ENCODE assay signal across 10 cellular contexts in genomic region chr1:235129774-235130570, GRCh38. TPM values are rescaled to one million over a fixed set of nuclear protein-coding genes. Genes with fewer than 3 reads are reported as not detected.
A peak's percentile ranks its signal among the peaks of the same experiment; 100 is the strongest.
DNase-seq lines count a peak whose midpoint lies in the region; ATAC-seq, FAIRE-seq and TF ChIP-seq lines count a peak whose summit lies in the region.
"Had no signal": no experiment of that assay in that cellular context is flagged by ENCODE, and none has a peak within 500 bp of the region (broad histone marks: within the 10 kb centered on the region; RNA-seq: fewer than 3 reads in every experiment).

No MANE protein-coding gene starts in this region.

- H2BK5ac ChIP-seq in H1 (ENCODE audit: low read depth, low read length): no peak overlapping the region; the same call in 1 of the 2 replicates

- no peak overlapping the region for H3K14ac ChIP-seq in H1 (ENCODE audit: insufficient read length)

- no peak overlapping the region for H4K91ac ChIP-seq in H1 (replicated peaks; ENCODE audit: insufficient read length, low read length)

- H2AFZ ChIP-seq in H1 (ENCODE audit: low read length): no peak overlapping the region

- peak overlapping the region; percentile 27 to 100 for H3K4me3 Mint-ChIP-seq in activated T-cell treated with anti-CD3 and anti-CD28 coated beads, Interleukin-2, amount 50 U/mL, for 72 hours
- peak overlapping the region; percentile 100 for H3K4me3 Mint-ChIP-seq in stimulated activated effector memory CD8-positive, alpha-beta T cell treated with anti-CD3 and anti-CD28 coated beads, Interleukin-12 subunit alpha, Interleukin-12 subunit beta, amount 100 ng/mL, for 72 hours

- no peak for FAIRE-seq in H1 (lab: Jason Lieb, UNC)

- H3K4me1 Mint-ChIP-seq in activated T-cell treated with anti-CD3 and anti-CD28 coated beads, Interleukin-2, amount 50 U/mL, for 72 hours (ENCODE audit: low read depth): peaks cover 55% of the 10 kb centered on the region
- H3K4me1 Mint-ChIP-seq in stimulated activated effector memory CD8-positive, alpha-beta T cell treated with anti-CD3 and anti-CD28 coated beads, Interleukin-12 subunit alpha, Interleukin-12 subunit beta, amount 100 ng/mL, for 72 hours: peaks cover 33% of the 10 kb centered on the region

- no peaks in the 10 kb centered on the region for H3K9me3 ChIP-seq in Panc1 (ENCODE audit: control insufficient read depth, insufficient read depth, low read depth, low read length)
- no peaks in the 10 kb centered on the region for H3K9me3 ChIP-seq in H1 (ENCODE audit: insufficient read depth in 2 of 2, low read depth in 1 of 2, low read length in 1 of 2)
- H3K9me3 ChIP-seq in spleen: no peaks in the 10 kb centered on the region
- H3K9me3 ChIP-seq: colonic mucosa had no signal

- POLR2A ChIA-PET in Panc1 (lab: Charles Lee) (interaction anchor here (0.7 kb wide), 1 partner anchor 26 kb away, joined by 3 read pairs; no protein-coding TSS in a partner anchor), H1 (lab: Charles Lee; ENCODE audit: partially characterized antibody) (interaction anchor here (1.6 to 7.1 kb wide), 6 partner anchors 11 to 39 kb away, joined by 5 to 83 read pairs (median 29); partner anchors contain the start of gene RBM34)

- H4K20me1 ChIP-seq in H1 (replicated peaks in 1 of 2; ENCODE audit: control insufficient read depth in 1 of 2, insufficient read depth in 2 of 2, low read length in 2 of 2): peaks cover 10 to 11% of the 10 kb centered on the region in 2 experiments

- no peak overlapping the region for H4K8ac ChIP-seq in H1 (ENCODE audit: extremely low read depth, insufficient read depth, low read length)

- BruUV-seq in Panc1 (replicated peaks; lab: Mats Ljungman, UMichigan): no TSS peak

- H2BK20ac ChIP-seq in H1 (ENCODE audit: low read length): no peak overlapping the region

- H3K79me2 ChIP-seq in H1 (ENCODE audit: control insufficient read depth in 1 of 2, insufficient read depth in 2 of 2, low read length in 2 of 2): peaks cover 30 to 37% of the 10 kb centered on the region in 2 experiments

- in situ Hi-C loops in Panc1 (cut with HindIII; ENCODE audit: low pct_unique_long_range_greater_than_20kb, low sequenced_read_pairs): no loop called here

- H3K27ac Mint-ChIP-seq in activated T-cell treated with anti-CD3 and anti-CD28 coated beads, Interleukin-2, amount 50 U/mL, for 72 hours: no peak overlapping the region
- H3K27ac Mint-ChIP-seq in stimulated activated effector memory CD8-positive, alpha-beta T cell treated with anti-CD3 and anti-CD28 coated beads, Interleukin-12 subunit alpha, Interleukin-12 subunit beta, amount 100 ng/mL, for 72 hours: peak overlapping the region; percentile 98

- H3K36me3 Mint-ChIP-seq in activated T-cell treated with anti-CD3 and anti-CD28 coated beads, Interleukin-2, amount 50 U/mL, for 72 hours (ENCODE audit: insufficient read depth in 2 of 2): peaks cover 10 to 24% of the 10 kb centered on the region in 2 donors
- peaks cover 98% of the 10 kb centered on the region for H3K36me3 Mint-ChIP-seq in stimulated activated effector memory CD8-positive, alpha-beta T cell treated with anti-CD3 and anti-CD28 coated beads, Interleukin-12 subunit alpha, Interleukin-12 subunit beta, amount 100 ng/mL, for 72 hours

- no peaks in the 10 kb centered on the region for H3K79me1 ChIP-seq in H1 (ENCODE audit: low read depth, low read length)

- intact Hi-C loops in Panc1 (cut with micrococcal nuclease; ENCODE audit: unreplicated experiment): no loop called here
- intact Hi-C loops in spleen (cut with DNase I; ENCODE audit: low total_unique reads): no loop called here

- H3K9me3 Mint-ChIP-seq in activated T-cell treated with anti-CD3 and anti-CD28 coated beads, Interleukin-2, amount 50 U/mL, for 72 hours: no peaks in the 10 kb centered on the region
- H3K9me3 Mint-ChIP-seq in stimulated activated effector memory CD8-positive, alpha-beta T cell treated with anti-CD3 and anti-CD28 coated beads, Interleukin-12 subunit alpha, Interleukin-12 subunit beta, amount 100 ng/mL, for 72 hours: no peaks in the 10 kb centered on the region

- H3K27ac ChIP-seq in Panc1 (ENCODE audit: low read length): peak overlapping the region; percentile 97
- no peak overlapping the region for H3K27ac ChIP-seq in H1 (ENCODE audit: low read depth, low read length)
- H3K27ac ChIP-seq in spleen: no peak overlapping the region

- H3K4me3 ChIP-seq in Panc1 (ENCODE audit: low read depth in 2 of 2, low read length in 2 of 2) (no peak overlapping the region), H1 (ENCODE audit: extremely low read depth in 1 of 4, insufficient read depth in 2 of 4, low read depth in 3 of 4, low read length in 4 of 4) (no peak overlapping the region), spleen (no peak overlapping the region)

- no peak overlapping the region for H3K4ac ChIP-seq in H1 (replicated peaks; ENCODE audit: insufficient read length, low read depth, low read length)

- H3K36me3 ChIP-seq in Panc1 (ENCODE audit: control insufficient read depth, insufficient read depth, low read length) (peaks cover 18% of the 10 kb centered on the region), H1 (ENCODE audit: control insufficient read depth in 2 of 4, insufficient read depth in 4 of 4, low read length in 3 of 4) (peaks cover 2 to 34% (median 13%) of the 10 kb centered on the region in 4 experiments; a peak in 7 of 8 replicates), spleen (peaks cover 3 to 61% (median 22%) of the 10 kb centered on the region in 6 donors)
- H3K36me3 ChIP-seq: colonic mucosa had no signal

- CTCF ChIA-PET in Panc1 (lab: Charles Lee) (interaction anchor here (0.6 kb wide), 1 partner anchor 499 kb away, joined by 7 read pairs; no protein-coding TSS in a partner anchor), H1 (lab: Charles Lee; ENCODE audit: partially characterized antibody) (interaction anchor here (1.0 kb wide), 1 partner anchor 26 kb away, joined by 4 read pairs; no protein-coding TSS in a partner anchor)

- DNase-seq in activated T-cell treated with anti-CD3 and anti-CD28 coated beads, Interleukin-2, amount 50 U/mL, for 72 hours: no peak
- DNase-seq in activated T-cell treated with anti-CD3 and anti-CD28 coated beads for 4 hours: no peak
- DNase-seq in Panc1 (ENCODE audit: low read depth, low spot score): no peak
- peak in 1 of 2 experiments; percentile 43 for DNase-seq in H1 (ENCODE audit: low read depth in 1 of 2, low spot score in 2 of 2)
- peak in 1 of 2 donors; percentile 43 for DNase-seq in stimulated activated effector memory CD8-positive, alpha-beta T cell treated with anti-CD3 and anti-CD28 coated beads, Interleukin-12 subunit alpha, Interleukin-12 subunit beta, amount 100 ng/mL, for 72 hours (ENCODE audit: low spot score in 2 of 2)
- no peak for DNase-seq in activated gamma-delta T cell (lab: John Stamatoyannopoulos, UW)
- DNase-seq in spleen: no peak
- no peak for DNase-seq in nucleus accumbens (lab: John Stamatoyannopoulos, UW)
- DNase-seq: RPMI8226 had no signal

- no peak overlapping the region for H3K23ac ChIP-seq in H1 (ENCODE audit: insufficient read length)

- H2BK12ac ChIP-seq in H1 (ENCODE audit: low read depth, low read length): peak overlapping the region; percentile 87

- TF ChIP-seq POLR2A in H1 (IDR thresholded peaks at IDR 0.05; ENCODE audit: control extremely low read depth in 1 of 2, low read depth in 2 of 2, low read length in 2 of 2) (no peak; a peak in 1 of 3 replicates), spleen (IDR thresholded peaks at IDR 0.05) (no peak)

- TF ChIP-seq RAD21 in H1 (IDR thresholded peaks at IDR 0.05 in 1 of 2, conservative IDR thresholded peaks at IDR 0.05 in 1 of 2; ENCODE audit: low read depth in 2 of 2, low read length in 2 of 2): no peak

- H3K18ac ChIP-seq in H1 (ENCODE audit: extremely low read depth, low read length): no peak overlapping the region

- TF ChIP-seq CTCF in Panc1 (IDR thresholded peaks at IDR 0.05): no peak
- no peak for TF ChIP-seq CTCF in H1 (IDR thresholded peaks at IDR 0.05; ENCODE audit: control extremely low read depth in 1 of 3, insufficient read depth in 1 of 3, low read depth in 1 of 3, low read length in 3 of 3)
- TF ChIP-seq CTCF in spleen (IDR thresholded peaks at IDR 0.05 in 8 of 11, conservative IDR thresholded peaks at IDR 0.05 in 3 of 11): no peak

- H4K5ac ChIP-seq in H1 (ENCODE audit: insufficient read length, low read depth, low read length): no peak overlapping the region

- peak overlapping the region; percentile 38 for H2BK120ac ChIP-seq in H1 (replicated peaks; ENCODE audit: low read depth, low read length)

- no peak overlapping the region; a peak in 1 of 4 replicates for H3K4me2 ChIP-seq in H1 (ENCODE audit: insufficient read depth in 1 of 2, low read depth in 2 of 2, low read length in 2 of 2)

- 85% methylated on average over 4 of the region's 4 CpGs; no CpG with 5 or more reads in 1 of the 2 experiments for WGBS in H1 (ENCODE audit: extremely low coverage in 1 of 2, insufficient coverage in 1 of 2, insufficient read length in 1 of 2, insufficient replicate concordance in 2 of 2, low coverage in 1 of 2, low lambda C conversion rate in 2 of 2, missing lambda C conversion rate in 1 of 2), 2 experiments
- WGBS in spleen, 5 donors: 91 to 95% (median 93%) methylated on average over 4 of the region's 4 CpGs

- no peak overlapping the region for H3K56ac ChIP-seq in H1 (replicated peaks; ENCODE audit: insufficient read length, low read depth, low read length)

- TF ChIP-seq EP300 in H1 (IDR thresholded peaks at IDR 0.05; ENCODE audit: borderline replicate concordance in 1 of 2, low read depth in 2 of 2, low read length in 2 of 2): no peak

- no peak overlapping the region; a peak in 1 of 7 replicates for H3K9ac ChIP-seq in H1 (replicated peaks in 1 of 4; ENCODE audit: extremely low read depth in 1 of 4, low read depth in 3 of 4, low read length in 3 of 4)

- no peak overlapping the region for H2AK5ac ChIP-seq in H1 (ENCODE audit: low read depth, low read length)

- H3K27me3 Mint-ChIP-seq in activated T-cell treated with anti-CD3 and anti-CD28 coated beads, Interleukin-2, amount 50 U/mL, for 72 hours (ENCODE audit: low read depth): no peaks in the 10 kb centered on the region

- peaks cover 6% of the 10 kb centered on the region; the same call in 1 of the 2 replicates for H3K23me2 ChIP-seq in H1 (ENCODE audit: low read depth, low read length)

- H2BK15ac ChIP-seq in H1 (ENCODE audit: low read length): no peak overlapping the region

- H3K27me3 ChIP-seq in Panc1 (ENCODE audit: control insufficient read depth, insufficient read depth, low read length) (no peaks in the 10 kb centered on the region), H1 (replicated peaks in 1 of 4; ENCODE audit: control insufficient read depth in 3 of 4, extremely low read depth in 1 of 4, insufficient read depth in 3 of 4, low read length in 3 of 4) (no peaks in the 10 kb centered on the region), spleen (replicated peaks in 1 of 7) (no peaks in the 10 kb centered on the region)
- H3K27me3 ChIP-seq: colonic mucosa had no signal

- H3K4me1 ChIP-seq in Panc1 (ENCODE audit: control insufficient read depth, insufficient read depth, low read length) (peaks cover 12% of the 10 kb centered on the region), H1 (replicated peaks in 1 of 4; ENCODE audit: control insufficient read depth in 3 of 4, insufficient read depth in 4 of 4, low read length in 3 of 4) (peaks cover 0 to 6% (median 3%) of the 10 kb centered on the region in 4 experiments; a peak in 5 of 7 replicates), spleen (peaks cover 19 to 42% (median 38%) of the 10 kb centered on the region in 6 donors)

- ATAC-seq in activated T-cell treated with anti-CD3 and anti-CD28 coated beads, Interleukin-2, amount 50 U/mL, for 72 hours (replicated peaks in 1 of 2): no peak
- no peak for ATAC-seq in Panc1
- no peak for ATAC-seq in stimulated activated effector memory CD8-positive, alpha-beta T cell treated with anti-CD3 and anti-CD28 coated beads, Interleukin-12 subunit alpha, Interleukin-12 subunit beta, amount 100 ng/mL, for 72 hours

RNA-seq across cellular contexts. Expression of gene TOMM20, which starts 1.3 kb away (rescaled TPM):
- total RNA-seq in activated T-cell treated with anti-CD3 and anti-CD28 coated beads, Interleukin-2, amount 50 U/mL, for 72 hours: 100 to 1,000 TPM; 140 to 154 TPM
- total RNA-seq in Panc1 (2021; ENCODE audit: unreplicated experiment) (101 TPM), spleen (10 to 100 TPM; 59.6 to 79.9 (median 68.9) TPM)
- polyA plus RNA-seq in Panc1 (2012; ENCODE audit: insufficient read length): 73.5 TPM
- total RNA-seq in H1 (2021; fragmentation: NEBNext Ultra II Directional; extraction: Animal tissue kit (Norgen Biotek cat#: 25700)): 151 and 168 TPM in 2 replicates
- polyA plus RNA-seq in H1 (2011; rRNA removed) (47.7 and 71.4 TPM in 2 replicates), spleen (10 to 100 TPM; 46.6 to 56.8 (median 47.6) TPM)
- 86.5 TPM for polyA plus RNA-seq in H1 (2011; cell fraction: cytosol; rRNA removed)
- polyA plus RNA-seq in H1 (2011; cell fraction: nucleus; rRNA removed): 36.5 TPM
- 133 to 185 TPM (median 146 TPM) in 4 replicates for polyA plus RNA-seq in H1 (2012, experiment 1 of 2)
- polyA plus RNA-seq in H1 (2012, experiment 2 of 2): 19.4 TPM
- 134 TPM for polyA plus RNA-seq in H1 (2013, experiment 1 of 2)
- 156 TPM for polyA plus RNA-seq in H1 (2013, experiment 2 of 2)
- 74.6 and 94.4 TPM in 2 replicates for polyA minus RNA-seq in H1 (2011; rRNA and poly(A)+ RNA removed)
- polyA minus RNA-seq in H1 (2011; cell fraction: cytosol; rRNA and poly(A)+ RNA removed): 67.5 TPM
- 68.5 TPM for polyA minus RNA-seq in H1 (2011; cell fraction: nucleus; rRNA and poly(A)+ RNA removed)

RNA-seq across cellular contexts. Expression of gene RBM34, which starts 31.1 kb away (rescaled TPM):
- total RNA-seq in activated T-cell treated with anti-CD3 and anti-CD28 coated beads, Interleukin-2, amount 50 U/mL, for 72 hours: 100 to 1,000 TPM; 127 to 128 TPM
- 104 TPM for total RNA-seq in Panc1 (2021; ENCODE audit: unreplicated experiment)
- 71.5 TPM for polyA plus RNA-seq in Panc1 (2012; ENCODE audit: insufficient read length)
- total RNA-seq in H1 (2021; fragmentation: NEBNext Ultra II Directional; extraction: Animal tissue kit (Norgen Biotek cat#: 25700)): 108 and 115 TPM in 2 replicates
- polyA plus RNA-seq in H1 (2011; rRNA removed): 18.8 and 28.7 TPM in 2 replicates
- polyA plus RNA-seq in H1 (2011; cell fraction: cytosol; rRNA removed): 40.1 TPM
- polyA plus RNA-seq in H1 (2011; cell fraction: nucleus; rRNA removed): 32.7 TPM
- 81.3 to 91.7 TPM (median 87.4 TPM) in 4 replicates for polyA plus RNA-seq in H1 (2012, experiment 1 of 2)
- 9.3 TPM for polyA plus RNA-seq in H1 (2012, experiment 2 of 2)
- 116 TPM for polyA plus RNA-seq in H1 (2013, experiment 1 of 2)
- polyA plus RNA-seq in H1 (2013, experiment 2 of 2): 113 TPM
- 18.1 and 20.1 TPM in 2 replicates for polyA minus RNA-seq in H1 (2011; rRNA and poly(A)+ RNA removed)
- 14.1 TPM for polyA minus RNA-seq in H1 (2011; cell fraction: cytosol; rRNA and poly(A)+ RNA removed)
- polyA minus RNA-seq in H1 (2011; cell fraction: nucleus; rRNA and poly(A)+ RNA removed): 32.1 TPM
- total RNA-seq in spleen: 10 to 100 TPM; 24.7 to 58.8 (median 52.4) TPM
- 100 to 1,000 TPM in 1 of 3 donors, 10 to 100 TPM in 2; 74.9 to 107 (median 87.7) TPM for polyA plus RNA-seq in spleen
